Comparison of ENCODE assay signal across 20 cellular contexts in the genomic region with DNA sequence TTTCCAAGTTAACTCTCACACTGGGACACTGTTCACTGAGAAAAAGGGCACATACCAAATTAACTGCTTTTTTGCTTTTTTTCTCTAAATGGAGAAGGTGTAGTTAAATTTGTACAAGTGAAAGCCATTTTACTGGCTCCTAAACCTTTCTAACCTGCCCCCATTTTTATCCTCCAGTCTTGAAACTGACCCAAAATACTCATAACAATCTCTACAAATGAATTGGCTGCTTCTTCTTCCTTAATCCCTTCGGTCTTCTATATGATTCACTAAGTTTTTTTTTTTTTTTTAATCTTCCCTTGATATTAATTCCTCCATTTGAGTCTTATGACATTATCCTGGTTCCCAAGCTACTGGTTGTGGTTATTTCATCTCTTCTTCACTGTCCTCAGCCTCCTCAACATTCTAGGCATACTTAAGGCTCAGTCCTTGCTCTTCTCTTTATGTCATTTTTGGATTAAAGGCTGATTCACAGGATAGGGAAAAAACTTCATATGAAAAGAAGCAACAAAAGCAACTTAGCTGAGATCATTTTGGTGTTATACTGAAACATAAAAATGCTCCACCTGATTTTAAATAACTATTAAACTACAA. TPM values are rescaled to one million over a fixed set of nuclear protein-coding genes. Genes with fewer than 3 reads are reported as not detected.
DNase-seq lines count a peak whose midpoint lies in the region; ATAC-seq and TF ChIP-seq lines count a peak whose summit lies in the region.
"Had no signal": no experiment of that assay in that cellular context is flagged by ENCODE, and none has a peak within 500 bp of the region (broad histone marks: within the 10 kb centered on the region; RNA-seq: fewer than 3 reads in every experiment).

No MANE protein-coding gene starts in this region.

- peak overlapping the region in 2 of 3 donors; percentile 15 to 77 for H3K27ac Mint-ChIP-seq in CD4-positive, CD25-positive, alpha-beta regulatory T cell
- H3K27ac Mint-ChIP-seq in Calu3 (ENCODE audit: unreplicated experiment) (peak overlapping the region; percentile 97), naive B cell (peak overlapping the region in 4 of 6 donors; percentile 14 to 90 (median 41))
- peak overlapping the region; percentile 77 for H3K27ac Mint-ChIP-seq in activated T-helper 1 cell treated with anti-CD3 and anti-CD28 coated beads, Interleukin-12 subunit alpha, Interleukin-12 subunit beta, Interleukin-2, Interleukin-4 antibody, amounts not matched to agents 30 ng/mL and 10 ng/mL and 1 ng/mL, durations not matched to agents 14 hours and 24 hours and 36 hours

- peaks cover 75% of the 10 kb centered on the region for H3K36me3 ChIP-seq in CD4-positive, CD25-positive, alpha-beta regulatory T cell (ENCODE audit: control insufficient read depth, insufficient read depth, low read length)

- BruUV-seq in Calu3 (replicated peaks; lab: Mats Ljungman, UMichigan): no TSS peak

- no peak overlapping the region for H3K4me3 Mint-ChIP-seq in CD4-positive, CD25-positive, alpha-beta regulatory T cell
- H3K4me3 Mint-ChIP-seq in Calu3 (ENCODE audit: low read depth, unreplicated experiment): no peak overlapping the region
- H3K4me3 Mint-ChIP-seq in activated T-helper 1 cell treated with anti-CD3 and anti-CD28 coated beads, Interleukin-12 subunit alpha, Interleukin-12 subunit beta, Interleukin-2, Interleukin-4 antibody, amounts not matched to agents 30 ng/mL and 10 ng/mL and 1 ng/mL, durations not matched to agents 14 hours and 24 hours and 36 hours: no peak overlapping the region
- H3K4me3 Mint-ChIP-seq in naive B cell: no peak overlapping the region

- TF ChIP-seq CTCF in Calu3 (IDR thresholded peaks at IDR 0.05; ENCODE audit: unreplicated experiment): no peak

- TF ChIP-seq POLR2A in erythroblast (IDR thresholded peaks at IDR 0.05; ENCODE audit: low read length): no peak

- peaks cover 34% of the 10 kb centered on the region for H3K36me3 Mint-ChIP-seq in CD4-positive, CD25-positive, alpha-beta regulatory T cell
- H3K36me3 Mint-ChIP-seq in Calu3 (ENCODE audit: insufficient read depth, unreplicated experiment) (peaks cover 73% of the 10 kb centered on the region), naive B cell (peaks cover 16 to 17% of the 10 kb centered on the region in 2 donors)
- peaks cover 36% of the 10 kb centered on the region for H3K36me3 Mint-ChIP-seq in activated T-helper 1 cell treated with anti-CD3 and anti-CD28 coated beads, Interleukin-12 subunit alpha, Interleukin-12 subunit beta, Interleukin-2, Interleukin-4 antibody, amounts not matched to agents 30 ng/mL and 10 ng/mL and 1 ng/mL, durations not matched to agents 14 hours and 24 hours and 36 hours (ENCODE audit: low read depth)

- H3K4me1 Mint-ChIP-seq in CD4-positive, CD25-positive, alpha-beta regulatory T cell: peaks cover 11 to 27% (median 18%) of the 10 kb centered on the region in 4 donors
- H3K4me1 Mint-ChIP-seq in Calu3 (ENCODE audit: low read depth, unreplicated experiment) (peaks cover 36% of the 10 kb centered on the region), naive B cell (no peaks in the 10 kb centered on the region)
- peaks cover 23% of the 10 kb centered on the region for H3K4me1 Mint-ChIP-seq in activated T-helper 1 cell treated with anti-CD3 and anti-CD28 coated beads, Interleukin-12 subunit alpha, Interleukin-12 subunit beta, Interleukin-2, Interleukin-4 antibody, amounts not matched to agents 30 ng/mL and 10 ng/mL and 1 ng/mL, durations not matched to agents 14 hours and 24 hours and 36 hours (ENCODE audit: low read depth)

- no peaks in the 10 kb centered on the region for H3K27me3 Mint-ChIP-seq in CD4-positive, CD25-positive, alpha-beta regulatory T cell
- H3K27me3 Mint-ChIP-seq in Calu3 (ENCODE audit: unreplicated experiment): no peaks in the 10 kb centered on the region
- no peaks in the 10 kb centered on the region for H3K27me3 Mint-ChIP-seq in activated T-helper 1 cell treated with anti-CD3 and anti-CD28 coated beads, Interleukin-12 subunit alpha, Interleukin-12 subunit beta, Interleukin-2, Interleukin-4 antibody, amounts not matched to agents 30 ng/mL and 10 ng/mL and 1 ng/mL, durations not matched to agents 14 hours and 24 hours and 36 hours (ENCODE audit: insufficient read depth)
- H3K27me3 Mint-ChIP-seq in naive B cell: no peaks in the 10 kb centered on the region

- intact Hi-C loops in Calu3 (cut with micrococcal nuclease; ENCODE audit: unreplicated experiment): loop anchor here (1.0 kb wide), 1 partner anchor 234 kb away; no protein-coding TSS in a partner anchor
- intact Hi-C loops in activated T-helper 1 cell treated with anti-CD3 and anti-CD28 coated beads, Interleukin-12 subunit alpha, Interleukin-12 subunit beta, Interleukin-2, Interleukin-4 antibody, amounts not matched to agents 30 ng/mL and 10 ng/mL and 1 ng/mL, durations not matched to agents 14 hours and 24 hours and 36 hours (cut with micrococcal nuclease): loop anchor here (1.0 to 2.0 kb wide), 3 partner anchors 13 to 126 kb away; partner anchors contain the start of gene ORC2

- CTCF ChIA-PET in Calu3 (lab: Charles Lee): interaction anchor here (0.6 kb wide), 1 partner anchor 98 kb away, joined by 3 read pairs; no protein-coding TSS in a partner anchor

- no peak overlapping the region for H3K4me3 ChIP-seq in CD4-positive, CD25-positive, alpha-beta regulatory T cell (ENCODE audit: low read depth, low read length)
- H3K4me3 ChIP-seq: adrenal gland, SK-N-MC, skin epidermis had no signal

- no peak for ATAC-seq in CD4-positive, CD25-positive, alpha-beta regulatory T cell (ENCODE audit: low read depth in 2 of 2)
- no peak for ATAC-seq in naive B cell (ENCODE audit: low read depth in 2 of 2)
- no peak for ATAC-seq in GM19035 (IDR thresholded peaks at IDR 0.05; ENCODE audit: unreplicated experiment)

- DNase-seq in CD4-positive, CD25-positive, alpha-beta regulatory T cell: no peak
- DNase-seq in Calu3: no peak
- DNase-seq in activated T-helper 1 cell treated with anti-CD3 and anti-CD28 coated beads, Interleukin-12 subunit alpha, Interleukin-12 subunit beta, Interleukin-2, Interleukin-4 antibody, amounts not matched to agents 30 ng/mL and 10 ng/mL and 1 ng/mL, durations not matched to agents 14 hours and 24 hours and 36 hours (ENCODE audit: low spot score): no peak
- no peak for DNase-seq in naive B cell
- no peak for DNase-seq in Ammon's horn (ENCODE audit: low spot score)
- no peak for DNase-seq in erythroblast (lab: John Stamatoyannopoulos, UW)
- DNase-seq: activated CD4-positive, CD25-positive, alpha-beta regulatory T cell treated with anti-CD3 and anti-CD28 coated beads, Interleukin-2, amount 50 U/mL, for 72 hours; adrenal gland; caudate nucleus; DMS 273 treated with DMSO at 0.1 percent for 48 hours; GF-D8; glutamatergic neuron; NCI-H1436 treated with DMSO at 0.1 percent for 48 hours; NCI-H2227 treated with DMSO at 0.1 percent for 48 hours; NCI-H82; stimulated activated CD4-positive, alpha-beta T cell treated with anti-CD3 and anti-CD28 coated beads, Interleukin-4, amount 100 ng/mL, for 1 hour; T1000 had no signal

- no peaks in the 10 kb centered on the region for H3K9me3 ChIP-seq in CD4-positive, CD25-positive, alpha-beta regulatory T cell (ENCODE audit: control insufficient read depth in 2 of 2, low read length in 2 of 2)
- H3K9me3 ChIP-seq: adrenal gland had no signal

- H3K4me1 ChIP-seq in CD4-positive, CD25-positive, alpha-beta regulatory T cell (ENCODE audit: control insufficient read depth, insufficient read depth, low read length, poor library complexity, severe bottlenecking): no peaks in the 10 kb centered on the region
- H3K4me1 ChIP-seq: adrenal gland had no signal

- no peaks in the 10 kb centered on the region for H3K27me3 ChIP-seq in CD4-positive, CD25-positive, alpha-beta regulatory T cell (ENCODE audit: control insufficient read depth, insufficient read depth, low read length)
- H3K27me3 ChIP-seq: adrenal gland had no signal

- H3K27ac ChIP-seq in CD4-positive, CD25-positive, alpha-beta regulatory T cell (ENCODE audit: insufficient read depth, low read length, poor library complexity, severe bottlenecking): peak overlapping the region; percentile 5
- H3K27ac ChIP-seq: SK-N-MC, skin epidermis had no signal

- H3K9me3 Mint-ChIP-seq in CD4-positive, CD25-positive, alpha-beta regulatory T cell: no peaks in the 10 kb centered on the region
- no peaks in the 10 kb centered on the region for H3K9me3 Mint-ChIP-seq in Calu3 (ENCODE audit: low read depth, unreplicated experiment)
- no peaks in the 10 kb centered on the region for H3K9me3 Mint-ChIP-seq in activated T-helper 1 cell treated with anti-CD3 and anti-CD28 coated beads, Interleukin-12 subunit alpha, Interleukin-12 subunit beta, Interleukin-2, Interleukin-4 antibody, amounts not matched to agents 30 ng/mL and 10 ng/mL and 1 ng/mL, durations not matched to agents 14 hours and 24 hours and 36 hours
- no peaks in the 10 kb centered on the region for H3K9me3 Mint-ChIP-seq in naive B cell

RNA-seq across cellular contexts. Expression of gene ORC2, which starts 19.8 kb away (rescaled TPM):
- total RNA-seq in CD4-positive, CD25-positive, alpha-beta regulatory T cell: 32.7 TPM
- 10 to 100 TPM in 2 of 4 donors, 1 to 10 TPM in 2; 8.4 to 14.3 (median 11.9) TPM for polyA plus RNA-seq in CD4-positive, CD25-positive, alpha-beta regulatory T cell
- total RNA-seq in Calu3 (2022): 38.8 and 49.6 TPM in 2 replicates
- total RNA-seq in activated T-helper 1 cell treated with anti-CD3 and anti-CD28 coated beads, Interleukin-12 subunit alpha, Interleukin-12 subunit beta, Interleukin-2, Interleukin-4 antibody, amounts not matched to agents 30 ng/mL and 10 ng/mL and 1 ng/mL, durations not matched to agents 14 hours and 24 hours and 36 hours: 63.1 and 63.3 TPM in 2 replicates
- 10 to 100 TPM in 3 of 6 donors, 1 to 10 TPM in 3; 4.3 to 11.8 (median 9.5) TPM for polyA plus RNA-seq in naive B cell (ENCODE audit: low read depth in 6 of 6)

RNA-seq across cellular contexts. Expression of gene NIF3L1, which starts 54.5 kb away (rescaled TPM):
- total RNA-seq in CD4-positive, CD25-positive, alpha-beta regulatory T cell: 9.9 TPM
- 10 to 100 TPM; 22.6 to 30.0 (median 24.3) TPM for polyA plus RNA-seq in CD4-positive, CD25-positive, alpha-beta regulatory T cell
- 38.4 and 39.7 TPM in 2 replicates for total RNA-seq in Calu3 (2022)
- total RNA-seq in activated T-helper 1 cell treated with anti-CD3 and anti-CD28 coated beads, Interleukin-12 subunit alpha, Interleukin-12 subunit beta, Interleukin-2, Interleukin-4 antibody, amounts not matched to agents 30 ng/mL and 10 ng/mL and 1 ng/mL, durations not matched to agents 14 hours and 24 hours and 36 hours: 26.6 and 27.3 TPM in 2 replicates
- 10 to 100 TPM; 12.2 to 22.0 (median 14.9) TPM for polyA plus RNA-seq in naive B cell (ENCODE audit: low read depth in 6 of 6)

RNA-seq across cellular contexts. Expression of gene PPIL3, which starts 54.7 kb away (rescaled TPM):
- 29.1 TPM for total RNA-seq in CD4-positive, CD25-positive, alpha-beta regulatory T cell
- 10 to 100 TPM; 15.3 to 45.4 (median 34.6) TPM for polyA plus RNA-seq in CD4-positive, CD25-positive, alpha-beta regulatory T cell
- 28.0 and 31.5 TPM in 2 replicates for total RNA-seq in Calu3 (2022)
- total RNA-seq in activated T-helper 1 cell treated with anti-CD3 and anti-CD28 coated beads, Interleukin-12 subunit alpha, Interleukin-12 subunit beta, Interleukin-2, Interleukin-4 antibody, amounts not matched to agents 30 ng/mL and 10 ng/mL and 1 ng/mL, durations not matched to agents 14 hours and 24 hours and 36 hours: 44.2 TPM in 2 replicates
- polyA plus RNA-seq in naive B cell (ENCODE audit: low read depth in 6 of 6): 10 to 100 TPM; 25.3 to 47.1 (median 33.7) TPM

Comparison
In these comparisons a context has a peak if more than half of its experiments do, and no peak if none do; other contexts are left out.
1. H3K27ac Mint-ChIP-seq: peak in every context shown above with its lines; median percentile 97 in Calu3; 77 in activated T-helper 1 cell treated with anti-CD3 and anti-CD28 coated beads, Interleukin-12 subunit alpha, Interleukin-12 subunit beta, Interleukin-2, Interleukin-4 antibody, amounts not matched to agents 30 ng/mL and 10 ng/mL and 1 ng/mL, durations not matched to agents 14 hours and 24 hours and 36 hours; 46 in CD4-positive, CD25-positive, alpha-beta regulatory T cell; 41 in naive B cell.